Comparison of ENCODE assay signal across 28 cellular contexts in genomic region chr1:12544992-12545391, GRCh38.
DNase-seq lines count a peak whose midpoint lies in the region; ATAC-seq and TF ChIP-seq lines count a peak whose summit lies in the region.
"Had no signal": no experiment of that assay in that cellular context is flagged by ENCODE, and none has a peak within 500 bp of the region (broad histone marks: within the 10 kb centered on the region; RNA-seq: fewer than 3 reads in every experiment).

No MANE protein-coding gene starts in this region.

- H3K4me3 Mint-ChIP-seq in stimulated activated naive CD8-positive, alpha-beta T cell treated with anti-CD3 and anti-CD28 coated beads, Interleukin-15, amount 100 ng/mL, for 72 hours: peak overlapping the region in 1 of 2 donors; percentile 22
- H3K4me3 Mint-ChIP-seq in mesothelial cell of epicardium: no peak overlapping the region
- H3K4me3 Mint-ChIP-seq: activated CD4-positive, alpha-beta memory T cell treated with anti-CD3 and anti-CD28 coated beads, Interleukin-2, amount 10 ng/mL, durations not matched to agents 7 days and 5 days; dendritic cell treated with granulocyte-macrophage colony-stimulating factor and Interleukin-4, amounts not matched to agents 40 ng/mL and 50 ng/mL, for 4 days; immature natural killer cell; memory B cell had no signal

- no peak for ATAC-seq in stimulated activated naive CD8-positive, alpha-beta T cell treated with anti-CD3 and anti-CD28 coated beads, Interleukin-15, Interleukin-2, amounts not matched to agents 100 U/mL and 50 U/mL, for 24 hours
- ATAC-seq in stimulated activated naive CD8-positive, alpha-beta T cell treated with anti-CD3 and anti-CD28 coated beads, Interleukin-15, amount 100 ng/mL, for 72 hours: no peak
- ATAC-seq in HG03097 (IDR thresholded peaks at IDR 0.05; ENCODE audit: low FRiP score, unreplicated experiment): no peak
- ATAC-seq in GM19452 (IDR thresholded peaks at IDR 0.05; ENCODE audit: unreplicated experiment): no peak
- ATAC-seq: HCT116, HepG2, left cardiac atrium, right cardiac atrium had no signal

- H3K27ac ChIP-seq in substantia nigra (ENCODE audit: low read depth, low read length, poor library complexity, severe bottlenecking): no peak overlapping the region
- H3K27ac ChIP-seq: hepatocyte, thyroid gland had no signal

- H3K9me3 Mint-ChIP-seq in stimulated activated naive CD8-positive, alpha-beta T cell treated with anti-CD3 and anti-CD28 coated beads, Interleukin-15, amount 100 ng/mL, for 72 hours: no peaks in the 10 kb centered on the region
- H3K9me3 Mint-ChIP-seq in mesothelial cell of epicardium: no peaks in the 10 kb centered on the region
- H3K9me3 Mint-ChIP-seq: activated CD4-positive, alpha-beta memory T cell treated with anti-CD3 and anti-CD28 coated beads, Interleukin-2, amount 10 ng/mL, durations not matched to agents 7 days and 5 days; dendritic cell treated with granulocyte-macrophage colony-stimulating factor and Interleukin-4, amounts not matched to agents 40 ng/mL and 50 ng/mL, for 4 days; immature natural killer cell; memory B cell had no signal

- no peak overlapping the region for H3K27ac Mint-ChIP-seq in stimulated activated naive CD8-positive, alpha-beta T cell treated with anti-CD3 and anti-CD28 coated beads, Interleukin-15, amount 100 ng/mL, for 72 hours
- peak overlapping the region; percentile 93 for H3K27ac Mint-ChIP-seq in mesothelial cell of epicardium
- H3K27ac Mint-ChIP-seq: activated CD4-positive, alpha-beta memory T cell treated with anti-CD3 and anti-CD28 coated beads, Interleukin-2, amount 10 ng/mL, durations not matched to agents 7 days and 5 days; dendritic cell treated with granulocyte-macrophage colony-stimulating factor and Interleukin-4, amounts not matched to agents 40 ng/mL and 50 ng/mL, for 4 days; immature natural killer cell; memory B cell had no signal

- no peak for TF ChIP-seq CTCF in mesothelial cell of epicardium (IDR thresholded peaks at IDR 0.05; ENCODE audit: unreplicated experiment)

- H3K4me1 Mint-ChIP-seq in stimulated activated naive CD8-positive, alpha-beta T cell treated with anti-CD3 and anti-CD28 coated beads, Interleukin-15, amount 100 ng/mL, for 72 hours: peaks cover 35% of the 10 kb centered on the region
- H3K4me1 Mint-ChIP-seq in mesothelial cell of epicardium: peaks cover 64% of the 10 kb centered on the region
- H3K4me1 Mint-ChIP-seq: activated CD4-positive, alpha-beta memory T cell treated with anti-CD3 and anti-CD28 coated beads, Interleukin-2, amount 10 ng/mL, durations not matched to agents 7 days and 5 days; memory B cell had no signal

- peaks cover 7% of the 10 kb centered on the region for H3K27me3 Mint-ChIP-seq in stimulated activated naive CD8-positive, alpha-beta T cell treated with anti-CD3 and anti-CD28 coated beads, Interleukin-15, amount 100 ng/mL, for 72 hours
- no peaks in the 10 kb centered on the region for H3K27me3 Mint-ChIP-seq in mesothelial cell of epicardium (ENCODE audit: low read depth)

- no peaks in the 10 kb centered on the region for H3K36me3 Mint-ChIP-seq in mesothelial cell of epicardium
- H3K36me3 Mint-ChIP-seq: immature natural killer cell, memory B cell had no signal

- peak; percentile 38 for DNase-seq in stimulated activated naive CD8-positive, alpha-beta T cell treated with anti-CD3 and anti-CD28 coated beads, Interleukin-15, Interleukin-2, amounts not matched to agents 100 U/mL and 50 U/mL, for 24 hours
- DNase-seq in stimulated activated naive CD8-positive, alpha-beta T cell treated with anti-CD3 and anti-CD28 coated beads, Interleukin-15, amount 100 ng/mL, for 72 hours: no peak
- DNase-seq in dermis blood vessel endothelial cell: peak; percentile 64
- DNase-seq in mesothelial cell of epicardium (ENCODE audit: low spot score in 2 of 2, unreplicated experiment in 2 of 2): no peak
- no peak for DNase-seq in ecto neural progenitor cell (ENCODE audit: low spot score)
- DNase-seq in substantia nigra (lab: John Stamatoyannopoulos, UW): no peak
- DNase-seq: activated CD4-positive, alpha-beta memory T cell treated with anti-CD3 and anti-CD28 coated beads, Interleukin-2, amount 10 ng/mL, durations not matched to agents 7 days and 5 days; activated CD4-positive, CD25-positive, alpha-beta regulatory T cell treated with anti-CD3 and anti-CD28 coated beads, Interleukin-2, amount 50 U/mL, for 72 hours; activated T-cell treated with anti-CD3 and anti-CD28 coated beads for 4 hours; BE2C; DMS153; immature natural killer cell; left cardiac atrium; MV-4-11; NCI-H1436; NCI-H2081 treated with DMSO at 0.1 percent for 48 hours; right cardiac atrium; SHP77 treated with DMSO at 0.1 percent for 48 hours; stimulated activated CD4-positive, alpha-beta T cell treated with anti-CD3 and anti-CD28 coated beads, Interleukin-1b, Interleukin-23, amount 100 ng/mL, for 48 hours; stomach; thyroid gland had no signal

Comparison
In these comparisons a context has a peak if more than half of its experiments do, and no peak if none do; other contexts are left out.
1. DNase-seq: peak in stimulated activated naive CD8-positive, alpha-beta T cell treated with anti-CD3 and anti-CD28 coated beads, Interleukin-15, Interleukin-2, amounts not matched to agents 100 U/mL and 50 U/mL, for 24 hours (single experiment) and dermis blood vessel endothelial cell (single experiment); none in stimulated activated naive CD8-positive, alpha-beta T cell treated with anti-CD3 and anti-CD28 coated beads, Interleukin-15, amount 100 ng/mL, for 72 hours (0 of 2), mesothelial cell of epicardium (0 of 2), ecto neural progenitor cell (single experiment) and substantia nigra (0 of 49).